ENCODE assay signal across 28 cellular contexts in the genomic region with DNA sequence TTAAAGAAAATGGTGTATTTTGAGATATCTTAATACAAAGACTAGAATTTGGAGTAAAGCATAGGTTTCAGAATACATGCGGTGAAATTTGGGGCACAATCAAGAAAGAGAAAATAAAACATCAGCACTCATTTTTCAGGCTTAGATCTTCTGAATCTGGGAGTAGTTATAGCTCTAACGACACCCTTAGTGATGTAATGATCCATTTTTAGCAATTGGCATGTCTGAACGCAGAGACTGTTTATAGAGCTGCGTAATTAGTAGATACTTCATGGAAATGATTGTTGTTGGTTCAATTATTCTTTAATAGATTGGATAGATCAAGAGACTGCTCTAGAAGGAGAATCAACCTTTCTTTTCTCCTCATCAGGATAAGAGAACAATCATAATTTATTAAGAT.
"Had no signal": no experiment of that assay in that cellular context is flagged by ENCODE, and none has a peak within 500 bp of the region (broad histone marks: within the 10 kb centered on the region; RNA-seq: fewer than 3 reads in every experiment).

No MANE protein-coding gene starts in this region.

- H3K4me1 ChIP-seq: ascending aorta had no signal

- H3K9me3 Mint-ChIP-seq: activated CD4-positive, alpha-beta memory T cell treated with anti-CD3 and anti-CD28 coated beads for 36 hours; activated T-cell treated with anti-CD3 and anti-CD28 coated beads, Interleukin-2, amount 50 U/mL, for 4 hours had no signal

- ATAC-seq: activated naive CD4-positive, alpha-beta T cell treated with anti-CD3 and anti-CD28 coated beads, Interleukin-2, amount 50 U/mL, for 72 hours; activated naive CD8-positive, alpha-beta T cell treated with anti-CD3 and anti-CD28 coated beads, Interleukin-2, amount 50 U/mL, for 24 hours; activated T-cell treated with anti-CD3 and anti-CD28 coated beads, Interleukin-2, amount 50 U/mL, for 4 hours; body of pancreas; Panc1; Right ventricle myocardium inferior had no signal

- H3K27me3 ChIP-seq: ascending aorta, body of pancreas, SJCRH30 had no signal

- H3K4me2 ChIP-seq: KMS-11, SK-N-SH had no signal

- H3K4me3 ChIP-seq: ascending aorta, body of pancreas, SJCRH30 had no signal

- DNase-seq: activated CD4-positive, alpha-beta memory T cell treated with anti-CD3 and anti-CD28 coated beads for 36 hours; activated CD4-positive, alpha-beta T cell treated with anti-CD3 and anti-CD28 coated beads, Interleukin-2, amount 10 ng/mL, durations not matched to agents 7 days and 5 days; activated CD4-positive, CD25-positive, alpha-beta regulatory T cell; activated CD8-positive, alpha-beta memory T cell treated with anti-CD3 and anti-CD28 coated beads for 24 hours; activated effector memory CD4-positive, alpha-beta T cell treated with anti-CD3 and anti-CD28 coated beads, Interleukin-2, amount 50 U/mL, for 16 hours; activated naive CD4-positive, alpha-beta T cell treated with Interleukin-2 at 50 U/mL for 16 hours; activated naive CD8-positive, alpha-beta T cell treated with anti-CD3 and anti-CD28 coated beads, Interleukin-2, amount 50 U/mL, for 24 hours; activated T-cell treated with anti-CD3 and anti-CD28 coated beads, Interleukin-2, amount 50 U/mL, for 4 hours; amniotic stem cell; body of pancreas; NCI-H1092; NCI-H1436 treated with DMSO at 0.1 percent for 48 hours; NCI-H187; NCI-H2081; NCI-H510A treated with DMSO at 0.1 percent for 48 hours; NCI-H69; NK-92 treated with Interleukin-12 subunit alpha and Interleukin-12 subunit beta, amount 100 ng/mL, for 24 hours; OCI-M1; RPMI8226; SJCRH30; SK-N-SH; T-helper 1 cell had no signal

- H3K27ac ChIP-seq: ascending aorta, body of pancreas, KMS-11, SJCRH30, VCaP had no signal

- H3K36me3 Mint-ChIP-seq: activated CD4-positive, alpha-beta memory T cell treated with anti-CD3 and anti-CD28 coated beads for 36 hours had no signal

- H3K27me3 Mint-ChIP-seq: activated CD4-positive, alpha-beta T cell treated with anti-CD3 and anti-CD28 coated beads, Interleukin-2, amount 10 ng/mL, durations not matched to agents 7 days and 5 days; activated naive CD8-positive, alpha-beta T cell treated with anti-CD3 and anti-CD28 coated beads, Interleukin-2, amount 50 U/mL, for 24 hours had no signal

- H3K27ac Mint-ChIP-seq: activated CD4-positive, alpha-beta memory T cell treated with anti-CD3 and anti-CD28 coated beads for 36 hours; activated CD4-positive, alpha-beta T cell treated with anti-CD3 and anti-CD28 coated beads, Interleukin-2, amount 10 ng/mL, durations not matched to agents 7 days and 5 days; activated naive CD4-positive, alpha-beta T cell treated with anti-CD3 and anti-CD28 coated beads, Interleukin-2, amount 50 U/mL, for 72 hours; activated naive CD8-positive, alpha-beta T cell treated with anti-CD3 and anti-CD28 coated beads, Interleukin-2, amount 50 U/mL, for 24 hours had no signal

- H3K9ac ChIP-seq: KMS-11, SK-N-SH had no signal

- H3K4me3 Mint-ChIP-seq: activated CD4-positive, alpha-beta memory T cell treated with anti-CD3 and anti-CD28 coated beads for 36 hours; activated CD4-positive, alpha-beta T cell treated with anti-CD3 and anti-CD28 coated beads, Interleukin-2, amount 10 ng/mL, durations not matched to agents 7 days and 5 days; activated naive CD8-positive, alpha-beta T cell treated with anti-CD3 and anti-CD28 coated beads, Interleukin-2, amount 50 U/mL, for 24 hours; activated T-cell treated with anti-CD3 and anti-CD28 coated beads, Interleukin-2, amount 50 U/mL, for 4 hours had no signal

- H3K36me3 ChIP-seq: ascending aorta, SJCRH30 had no signal

- H3K9me3 ChIP-seq: SJCRH30, SK-N-SH had no signal
